1 cellular context compared by ENCODE assay signal in the genomic region with DNA sequence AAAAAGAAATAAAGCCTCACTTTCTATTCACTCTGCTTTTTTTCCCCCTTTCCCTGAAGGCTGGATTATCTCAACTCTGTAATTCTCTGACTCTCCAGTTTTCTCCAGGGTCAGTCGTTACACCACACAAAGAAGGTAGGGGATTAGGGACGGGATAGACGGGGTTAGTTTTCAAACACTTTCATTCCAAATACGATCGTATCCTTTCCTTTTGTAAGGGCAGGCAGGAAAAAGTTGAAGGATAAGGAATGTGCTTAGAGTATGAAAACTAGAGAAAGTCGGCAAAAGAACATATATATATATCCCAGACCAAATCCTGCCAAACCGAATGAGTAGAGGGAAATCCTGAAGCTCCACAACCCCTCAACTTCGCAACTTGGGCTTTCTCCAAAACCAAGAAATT.
TF ChIP-seq lines count a peak whose summit lies in the region.

No MANE protein-coding gene starts in this region.

TF ChIP-seq in HCT116, 20 proteins besides CTCF, POLR2A, EP300 and RAD21 (continued from another document):
- TF ChIP-seq SRF (IDR thresholded peaks at IDR 0.05; ENCODE audit: low read depth), result no peak
- no peak for TF ChIP-seq CEBPB (IDR thresholded peaks at IDR 0.05; ENCODE audit: low read depth)
- TF ChIP-seq ZNF274 (IDR thresholded peaks at IDR 0.05; ENCODE audit: low read depth, low read length), result no peak
- TF ChIP-seq YY1 (IDR thresholded peaks at IDR 0.05; ENCODE audit: extremely low read depth, insufficient replicate concordance, low read depth, low read length), result no peak
- TF ChIP-seq JUND (IDR thresholded peaks at IDR 0.05), result no peak
- TF ChIP-seq CBX3 (IDR thresholded peaks at IDR 0.05; ENCODE audit: low read depth), result no peak
- TF ChIP-seq POLR2AphosphoS5 (IDR thresholded peaks at IDR 0.05; ENCODE audit: low read depth, low read length), result no peak
